11 cellular contexts compared by ENCODE assay signal in the genomic region with DNA sequence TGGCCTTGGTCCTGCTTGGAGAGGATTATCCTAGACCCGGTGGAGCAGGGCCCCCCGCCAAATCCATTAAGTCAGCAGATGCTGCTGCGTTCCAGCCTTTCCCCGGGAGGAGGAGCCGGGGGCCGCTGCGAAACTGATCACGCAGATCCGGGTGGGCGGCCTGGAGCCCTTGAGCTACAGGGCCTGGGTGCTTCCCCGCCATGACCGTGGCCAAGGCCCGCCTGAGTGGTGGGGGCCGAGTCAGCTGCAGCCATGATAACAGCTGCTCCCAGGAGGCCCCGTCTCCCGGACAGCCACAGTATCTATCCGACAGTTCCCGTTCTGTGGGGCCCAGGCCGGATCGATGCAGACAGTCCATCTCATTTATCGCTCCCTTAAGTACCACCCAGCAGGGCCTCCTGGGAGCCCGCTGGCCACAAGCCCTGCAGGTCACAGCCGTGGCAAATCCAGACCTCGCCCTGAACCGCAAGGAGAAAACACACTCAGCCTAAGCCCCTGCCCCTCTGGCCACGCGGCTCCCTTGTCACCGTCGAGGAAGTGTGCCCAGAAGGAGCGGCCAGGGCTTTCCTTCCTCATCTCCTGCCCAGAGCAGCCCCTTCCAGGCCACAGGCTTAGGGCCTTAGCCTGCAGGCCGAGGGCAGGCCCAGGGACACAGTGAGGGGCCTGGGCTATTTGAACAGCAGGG. TPM values are rescaled to one million over a fixed set of nuclear protein-coding genes. Genes with fewer than 3 reads are reported as not detected.
DNase-seq lines count a peak whose midpoint lies in the region; ATAC-seq and TF ChIP-seq lines count a peak whose summit lies in the region.
"Had no signal": no experiment of that assay in that cellular context is flagged by ENCODE, and none has a peak within 500 bp of the region (broad histone marks: within the 10 kb centered on the region; RNA-seq: fewer than 3 reads in every experiment).

No MANE protein-coding gene starts in this region.

- in situ Hi-C loops in GM13976 (cut with MboI; ENCODE audit: low sequenced_read_pairs, unreplicated experiment): no loop called here

- ATAC-seq in heart right ventricle (peak; percentile 72 to 95 (median 90)), GM21526 (IDR thresholded peaks at IDR 0.05; ENCODE audit: low FRiP score, unreplicated experiment) (no peak)
- ATAC-seq: activated CD8-positive, alpha-beta T cell treated with anti-CD3 and anti-CD28 coated beads for 36 hours had no signal

- no peak overlapping the region for H2BK15ac ChIP-seq in H9 (ENCODE audit: low read depth, low read length)

- H3T11ph ChIP-seq in H9 (ENCODE audit: low read length): no peak overlapping the region

- no peak overlapping the region for H3K27ac ChIP-seq in H9 (ENCODE audit: insufficient read length, low read depth, low read length)
- peak overlapping the region in 2 of 10 donors; percentile 7 to 51 for H3K27ac ChIP-seq in heart right ventricle

- no peak overlapping the region for H3K4ac ChIP-seq in H9 (ENCODE audit: low read depth, low read length)

- H3K4me3 ChIP-seq in adipocyte (ENCODE audit: low read length) (no peak overlapping the region), heart right ventricle (no peak overlapping the region)

- H2AK5ac ChIP-seq in H9 (ENCODE audit: insufficient read length, low read length): no peak overlapping the region

- H2BK20ac ChIP-seq in H9 (ENCODE audit: low read depth, low read length, poor library complexity, severe bottlenecking): no peak overlapping the region

- H4K91ac ChIP-seq in H9 (ENCODE audit: insufficient read length, low read depth, low read length): no peak overlapping the region

- H3K23ac ChIP-seq in H9 (ENCODE audit: insufficient read length, low read depth, low read length): no peak overlapping the region

- TF ChIP-seq CTCF in H9 (conservative IDR thresholded peaks at IDR 0.05) (no peak), heart right ventricle (IDR thresholded peaks at IDR 0.05) (no peak), progenitor cell of endocrine pancreas (IDR thresholded peaks at IDR 0.05; ENCODE audit: unreplicated experiment) (no peak), GM13976 (IDR thresholded peaks at IDR 0.05; ENCODE audit: borderline replicate concordance, control extremely low read depth, extremely low read depth, insufficient read depth, missing control alignments) (no peak)

- H3K23me2 ChIP-seq in H9 (ENCODE audit: insufficient read length, low read depth, low read length, poor library complexity, severe bottlenecking): no peaks in the 10 kb centered on the region

- H2AFZ ChIP-seq in H9 (ENCODE audit: low read length): no peak overlapping the region

- H3K79me1 ChIP-seq in H9 (ENCODE audit: insufficient read depth, low read depth, low read length, poor library complexity, severe bottlenecking): no peaks in the 10 kb centered on the region

- H2BK5ac ChIP-seq in H9 (ENCODE audit: insufficient read length, low read length): no peak overlapping the region

- H4K5ac ChIP-seq in H9 (ENCODE audit: insufficient read length, low read depth, low read length): no peak overlapping the region

- H3K79me2 ChIP-seq in H9 (ENCODE audit: insufficient read depth, low read length): no peaks in the 10 kb centered on the region

- H3K4me3 Mint-ChIP-seq in H9 (no peak overlapping the region), progenitor cell of endocrine pancreas (ENCODE audit: low read depth) (no peak overlapping the region)
- H3K4me3 Mint-ChIP-seq: activated CD8-positive, alpha-beta T cell treated with anti-CD3 and anti-CD28 coated beads for 36 hours; B cell had no signal

- H3K4me1 Mint-ChIP-seq in H9 (peaks cover 5 to 10% of the 10 kb centered on the region in 2 experiments), progenitor cell of endocrine pancreas (ENCODE audit: low read depth) (peaks cover 11% of the 10 kb centered on the region)
- H3K4me1 Mint-ChIP-seq: B cell had no signal

- H3K9ac ChIP-seq in H9 (ENCODE audit: extremely low read depth, insufficient read length, low read length) (no peak overlapping the region), adipocyte (ENCODE audit: low read length) (peak overlapping the region; percentile 34)

- no peaks in the 10 kb centered on the region for H4K20me1 ChIP-seq in H9 (ENCODE audit: control insufficient read depth, insufficient read depth, insufficient read length)

- H3K27ac Mint-ChIP-seq in H9: peak overlapping the region in 2 of 3 experiments; percentile 58 to 83; a peak in 1 of 7 replicates
- peak overlapping the region; percentile 41 for H3K27ac Mint-ChIP-seq in progenitor cell of endocrine pancreas
- H3K27ac Mint-ChIP-seq: activated CD8-positive, alpha-beta T cell treated with anti-CD3 and anti-CD28 coated beads for 36 hours; B cell had no signal

- no peaks in the 10 kb centered on the region for H3K27me3 ChIP-seq in H9 (ENCODE audit: insufficient read depth, low read length)
- peaks cover 6% of the 10 kb centered on the region for H3K27me3 ChIP-seq in adipocyte (replicated peaks; ENCODE audit: control insufficient read depth, insufficient read depth, low read length)
- peaks cover 0 to 12% (median 0%) of the 10 kb centered on the region in 7 donors for H3K27me3 ChIP-seq in heart right ventricle

- H2BK120ac ChIP-seq in H9 (ENCODE audit: low read depth, low read length, poor library complexity, severe bottlenecking): no peak overlapping the region

- H3K9me3 Mint-ChIP-seq in H9 (peaks cover 7 to 9% of the 10 kb centered on the region in 2 experiments), progenitor cell of endocrine pancreas (ENCODE audit: low read depth) (no peaks in the 10 kb centered on the region)
- H3K9me3 Mint-ChIP-seq: activated CD8-positive, alpha-beta T cell treated with anti-CD3 and anti-CD28 coated beads for 36 hours had no signal

- H3K9me3 ChIP-seq in H9 (ENCODE audit: control insufficient read depth, low read depth, low read length): no peaks in the 10 kb centered on the region
- no peaks in the 10 kb centered on the region for H3K9me3 ChIP-seq in adipocyte (ENCODE audit: control insufficient read depth, low read length)
- H3K9me3 ChIP-seq in heart right ventricle: peaks cover 0 to 12% (median 0%) of the 10 kb centered on the region in 11 donors

- H3K14ac ChIP-seq in H9 (ENCODE audit: insufficient read depth, low read length): 0 out of 2 replicates have a peak overlapping the region, but pooled peaks have one; percentile 65

- no peak overlapping the region for H3K4me2 ChIP-seq in H9 (ENCODE audit: insufficient read depth, insufficient read length, low read length)

- no peak overlapping the region for H4K8ac ChIP-seq in H9 (replicated peaks; ENCODE audit: insufficient read length, low read depth, low read length)

- no peak overlapping the region for H2BK12ac ChIP-seq in H9 (ENCODE audit: insufficient read length, low read depth, low read length)

- H3K27me3 Mint-ChIP-seq in H9 (ENCODE audit: low read depth) (peaks cover 5% of the 10 kb centered on the region), progenitor cell of endocrine pancreas (no peaks in the 10 kb centered on the region)
- H3K27me3 Mint-ChIP-seq: activated CD8-positive, alpha-beta T cell treated with anti-CD3 and anti-CD28 coated beads for 36 hours; B cell had no signal

- no CpG with 5 or more reads among the region's 31 CpGs for WGBS in H9 (ENCODE audit: extremely low coverage, insufficient read length, low lambda C conversion rate)
- 49 to 56% methylated on average over 31 of the region's 31 CpGs for WGBS in heart right ventricle, 2 donors

- no peak overlapping the region for H3K18ac ChIP-seq in H9 (ENCODE audit: insufficient read length, low read depth, low read length)

- H3K36me3 ChIP-seq in adipocyte (ENCODE audit: control insufficient read depth, insufficient read depth, low read length, severe bottlenecking) (no peaks in the 10 kb centered on the region), heart right ventricle (no peaks in the 10 kb centered on the region)

- no peak overlapping the region for H3K56ac ChIP-seq in H9 (ENCODE audit: insufficient read length, low read depth, low read length)

- H3K36me3 Mint-ChIP-seq in H9 (ENCODE audit: insufficient read depth in 1 of 3, low read depth in 3 of 3): peaks cover 4 to 7% (median 5%) of the 10 kb centered on the region in 3 experiments
- H3K36me3 Mint-ChIP-seq in progenitor cell of endocrine pancreas (ENCODE audit: insufficient read depth): no peaks in the 10 kb centered on the region

- intact Hi-C loops in heart right ventricle (cut with DNase I): loop anchor here in 4 of 10 donors (10.0 kb wide), 3 partner anchors 106 to 206 kb away; no protein-coding TSS in a partner anchor

- no peak for DNase-seq in H9
- DNase-seq in adipocyte (ENCODE audit: low read depth): no peak
- DNase-seq in heart right ventricle: peak; percentile 59 to 76
- no peak for DNase-seq in progenitor cell of endocrine pancreas (ENCODE audit: low spot score, unreplicated experiment)
- no peak for DNase-seq in NCI-H345 (lab: John Stamatoyannopoulos, UW)
- DNase-seq in germinal center (ENCODE audit: low spot score): no peak
- DNase-seq in GM13976 (ENCODE audit: low spot score): no peak
- DNase-seq: activated CD8-positive, alpha-beta T cell treated with anti-CD3 and anti-CD28 coated beads for 36 hours; stimulated activated CD4-positive, alpha-beta T cell treated with anti-CD3 and anti-CD28 coated beads, Interleukin-12 subunit alpha, Interleukin-12 subunit beta, amount 100 ng/mL, for 4 hours had no signal

- H3K4me1 ChIP-seq in H9 (ENCODE audit: insufficient read depth, low read length): no peaks in the 10 kb centered on the region
- peaks cover 3% of the 10 kb centered on the region for H3K4me1 ChIP-seq in adipocyte (ENCODE audit: control insufficient read depth, insufficient read depth, low read length)
- H3K4me1 ChIP-seq in heart right ventricle: peaks cover 0 to 7% (median 0%) of the 10 kb centered on the region in 9 donors

RNA-seq across cellular contexts. Expression of a gene that starts 34.4 kb away (rescaled TPM):
- total RNA-seq in H9 (2021): 12.4 and 13.3 TPM in 2 replicates
- total RNA-seq in heart right ventricle: 1 to 10 TPM in 9 of 10 donors, under 1 TPM in 1; 0.94 to 4.5 (median 1.9) TPM
- 1 to 10 TPM; 4.4 to 5.3 TPM for polyA plus RNA-seq in heart right ventricle
- 108 and 120 TPM in 2 replicates for total RNA-seq in progenitor cell of endocrine pancreas

RNA-seq across cellular contexts. Expression of a gene that starts 58.3 kb away (rescaled TPM):
- 69.1 and 73.3 TPM in 2 replicates for total RNA-seq in H9 (2021)
- total RNA-seq in heart right ventricle: 10 to 100 TPM; 38.2 to 60.7 (median 48.6) TPM
- 10 to 100 TPM; 15.9 to 33.4 TPM for polyA plus RNA-seq in heart right ventricle
- 87.4 and 91.9 TPM in 2 replicates for total RNA-seq in progenitor cell of endocrine pancreas

Comparison
In these comparisons a context has a peak if more than half of its experiments do, and no peak if none do; other contexts are left out.
1. DNase-seq: peak in heart right ventricle (2 of 2); none in H9 (single experiment), adipocyte (single experiment), progenitor cell of endocrine pancreas (single experiment), NCI-H345 (single experiment), germinal center (single experiment) and GM13976 (single experiment).